In genomic region chr13:22828081-22828480, GRCh38 we compare ENCODE assay signal across 18 cellular contexts.
DNase-seq lines count a peak whose midpoint lies in the region; ATAC-seq and TF ChIP-seq lines count a peak whose summit lies in the region.
"Had no signal": no experiment of that assay in that cellular context is flagged by ENCODE, and none has a peak within 500 bp of the region (broad histone marks: within the 10 kb centered on the region; RNA-seq: fewer than 3 reads in every experiment).

No MANE protein-coding gene starts in this region.

- WGBS in mammary epithelial cell (ENCODE audit: low coverage, missing lambda C conversion rate) = 47% methylated on average over 2 of the region's 2 CpGs

- TF ChIP-seq CTCF in A673 (conservative IDR thresholded peaks at IDR 0.05; ENCODE audit: low read depth, low read length) (no peak), gastrocnemius medialis (IDR thresholded peaks at IDR 0.05 in 4 of 5, conservative IDR thresholded peaks at IDR 0.05 in 1 of 5) (no peak), mammary epithelial cell (conservative IDR thresholded peaks at IDR 0.05 in 1 of 2, IDR thresholded peaks at IDR 0.05 in 1 of 2; ENCODE audit: extremely low read depth in 1 of 2, insufficient read depth in 1 of 2, low read depth in 1 of 2, low read length in 2 of 2) (no peak)

- no peaks in the 10 kb centered on the region for H3K27me3 ChIP-seq in A673 (replicated peaks; ENCODE audit: insufficient read depth, low read depth, low read length, poor library complexity)
- no peaks in the 10 kb centered on the region for H3K27me3 ChIP-seq in gastrocnemius medialis
- H3K27me3 ChIP-seq in mammary epithelial cell (ENCODE audit: insufficient read depth, low read length) = no peaks in the 10 kb centered on the region
- H3K27me3 ChIP-seq: hepatocyte had no signal

- ATAC-seq in HG03520 (IDR thresholded peaks at IDR 0.05; ENCODE audit: unreplicated experiment) = peak; percentile 55
- no peak for ATAC-seq in GM18870 (IDR thresholded peaks at IDR 0.05; ENCODE audit: unreplicated experiment)
- no peak for ATAC-seq in gastrocnemius medialis

- BruUV-seq in A673 (replicated peaks; lab: Mats Ljungman, UMichigan) = no TSS peak
- BruUV-seq in mammary epithelial cell (replicated peaks; lab: Mats Ljungman, UMichigan) = no TSS peak

- no peaks in the 10 kb centered on the region for H3K79me2 ChIP-seq in mammary epithelial cell (ENCODE audit: insufficient read depth, low read length)
- H3K79me2 ChIP-seq: hepatocyte had no signal

- no peaks in the 10 kb centered on the region for H4K20me1 ChIP-seq in mammary epithelial cell (ENCODE audit: insufficient read depth, low read length)

- no peak overlapping the region for H3K4me2 ChIP-seq in mammary epithelial cell (ENCODE audit: insufficient read depth, low read depth, low read length)
- H3K4me2 ChIP-seq: hepatocyte, KMS-11, SK-N-SH had no signal

- POLR2A ChIA-PET in A673 (lab: Charles Lee; ENCODE audit: low non-redundant PET) = no interaction called here
- POLR2A ChIA-PET in HEK293T (lab: Yijun Ruan, JAX) = no interaction called here

- intact Hi-C loops in A673 (cut with micrococcal nuclease; ENCODE audit: unreplicated experiment) (no loop called here), gastrocnemius medialis (cut with DNase I; ENCODE audit: low total_unique reads) (no loop called here), mammary epithelial cell (cut with micrococcal nuclease) (no loop called here)

- H3K4me1 ChIP-seq in A673 (ENCODE audit: insufficient read depth, low read length, poor library complexity, severe bottlenecking) = no peaks in the 10 kb centered on the region
- H3K4me1 ChIP-seq in gastrocnemius medialis = no peaks in the 10 kb centered on the region
- H3K4me1 ChIP-seq in mammary epithelial cell (ENCODE audit: insufficient read depth, low read length) = no peaks in the 10 kb centered on the region

- DNase-seq in A673 (ENCODE audit: low spot score) (peak; percentile 18), SW480 (ENCODE audit: low spot score) (peak; percentile 39), iris pigment epithelial cell (ENCODE audit: low read depth) (peak; percentile 42), gastrocnemius medialis (no peak), HEK293T (ENCODE audit: extremely low spot score) (no peak), mammary epithelial cell (no peak)
- DNase-seq: activated CD4-positive, alpha-beta T cell treated with anti-CD3 and anti-CD28 coated beads for 1 hour; activated effector memory CD4-positive, alpha-beta T cell treated with Interleukin-2 at 50 U/mL for 16 hours; amniotic stem cell; effector CD4-positive, alpha-beta T cell; midbrain; NCI-H1417 treated with DMSO at 0.1 percent for 48 hours; SK-N-SH; T-helper 9 cell had no signal

- no peak overlapping the region for H3K9ac ChIP-seq in mammary epithelial cell (ENCODE audit: insufficient read depth, low read length)
- H3K9ac ChIP-seq: KMS-11, SK-N-SH had no signal

- dilution Hi-C loops in mammary epithelial cell (cut with HindIII; ENCODE audit: low sequenced_read_pairs) = no loop called here

- no peaks in the 10 kb centered on the region for H3K9me3 ChIP-seq in A673 (ENCODE audit: low read depth, low read length, poor library complexity, severe bottlenecking)
- H3K9me3 ChIP-seq in gastrocnemius medialis = no peaks in the 10 kb centered on the region
- H3K9me3 ChIP-seq in mammary epithelial cell (replicated peaks; ENCODE audit: insufficient read depth, low read length) = peaks cover 8% of the 10 kb centered on the region
- H3K9me3 ChIP-seq: SK-N-SH had no signal

- CTCF ChIA-PET in A673 (lab: Charles Lee) = interaction anchor here (0.6 kb wide), 1 partner anchor 77 kb away, joined by 8 read pairs; no protein-coding TSS in a partner anchor
- CTCF ChIA-PET in HEK293T (lab: Yijun Ruan, JAX) = no interaction called here
- CTCF ChIA-PET in mammary epithelial cell (lab: Charles Lee; ENCODE audit: low non-redundant PET) = no interaction called here

- H3K4me3 ChIP-seq in A673 (ENCODE audit: low read depth, low read length, poor library complexity, severe bottlenecking) = no peak overlapping the region
- no peak overlapping the region for H3K4me3 ChIP-seq in gastrocnemius medialis
- no peak overlapping the region for H3K4me3 ChIP-seq in mammary epithelial cell (replicated peaks in 1 of 3; ENCODE audit: insufficient read depth in 1 of 3, low read depth in 2 of 3, low read length in 3 of 3)
- H3K4me3 ChIP-seq: hepatocyte had no signal

- H2AFZ ChIP-seq in mammary epithelial cell (ENCODE audit: low read depth, low read length) = no peak overlapping the region
- H2AFZ ChIP-seq: hepatocyte had no signal

- no peak for TF ChIP-seq POLR2A in gastrocnemius medialis (IDR thresholded peaks at IDR 0.05)

- H3K36me3 ChIP-seq in A673 (ENCODE audit: insufficient read depth, low read length, poor library complexity, severe bottlenecking) (no peaks in the 10 kb centered on the region), gastrocnemius medialis (no peaks in the 10 kb centered on the region), mammary epithelial cell (ENCODE audit: insufficient read depth, low read length) (no peaks in the 10 kb centered on the region)

- H3K27ac ChIP-seq in A673 (ENCODE audit: low read depth, low read length, poor library complexity, severe bottlenecking) (no peak overlapping the region), gastrocnemius medialis (no peak overlapping the region), mammary epithelial cell (ENCODE audit: insufficient read depth, low read depth, low read length) (no peak overlapping the region)
- H3K27ac ChIP-seq: hepatocyte, KMS-11 had no signal

- in situ Hi-C loops in gastrocnemius medialis (cut with MboI; ENCODE audit: low sequenced_read_pairs in 4 of 4) = no loop called here
- in situ Hi-C loops in mammary epithelial cell (cut with MboI; ENCODE audit: low sequenced_read_pairs in 2 of 2) = no loop called here

TF ChIP-seq in HEK293T, 16 proteins besides CTCF, POLR2A, EP300 and RAD21:
- no peak for TF ChIP-seq CTBP1 (IDR thresholded peaks at IDR 0.05; ENCODE audit: borderline replicate concordance)
- TF ChIP-seq ELF4 (IDR thresholded peaks at IDR 0.05) = no peak
- TF ChIP-seq HDGF (IDR thresholded peaks at IDR 0.05; ENCODE audit: borderline replicate concordance) = no peak
- no peak for TF ChIP-seq SP1 (IDR thresholded peaks at IDR 0.05)
- TF ChIP-seq, protein P1, sequence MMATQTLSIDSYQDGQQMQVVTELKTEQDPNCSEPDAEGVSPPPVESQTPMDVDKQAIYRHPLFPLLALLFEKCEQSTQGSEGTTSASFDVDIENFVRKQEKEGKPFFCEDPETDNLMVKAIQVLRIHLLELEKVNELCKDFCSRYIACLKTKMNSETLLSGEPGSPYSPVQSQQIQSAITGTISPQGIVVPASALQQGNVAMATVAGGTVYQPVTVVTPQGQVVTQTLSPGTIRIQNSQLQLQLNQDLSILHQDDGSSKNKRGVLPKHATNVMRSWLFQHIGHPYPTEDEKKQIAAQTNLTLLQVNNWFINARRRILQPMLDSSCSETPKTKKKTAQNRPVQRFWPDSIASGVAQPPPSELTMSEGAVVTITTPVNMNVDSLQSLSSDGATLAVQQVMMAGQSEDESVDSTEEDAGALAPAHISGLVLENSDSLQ (IDR thresholded peaks at IDR 0.05) = no peak
- TF ChIP-seq BHLHE40 (IDR thresholded peaks at IDR 0.05; ENCODE audit: borderline replicate concordance) = no peak

Comparison
In these comparisons a context has a peak if more than half of its experiments do, and no peak if none do; other contexts are left out.
1. DNase-seq: peak in A673 (single experiment), SW480 (single experiment) and iris pigment epithelial cell (single experiment); none in gastrocnemius medialis (0 of 2), HEK293T (single experiment) and mammary epithelial cell (single experiment).